ENCODE assay signal across 9 cellular contexts in genomic region chr3:124772081-124772831, GRCh38.
DNase-seq lines count a peak whose midpoint lies in the region; ATAC-seq, FAIRE-seq and TF ChIP-seq lines count a peak whose summit lies in the region.
"Had no signal": no experiment of that assay in that cellular context is flagged by ENCODE, and none has a peak within 500 bp of the region (broad histone marks: within the 10 kb centered on the region; RNA-seq: fewer than 3 reads in every experiment).

No MANE protein-coding gene starts in this region.

- TF ChIP-seq CTCF in astrocyte of the cerebellum (IDR thresholded peaks at IDR 0.05; ENCODE audit: low read depth, low read length, missing control alignments) (peak; percentile 3), GM13976 (IDR thresholded peaks at IDR 0.05; ENCODE audit: borderline replicate concordance, control extremely low read depth, extremely low read depth, insufficient read depth, missing control alignments) (no peak)

- peak overlapping the region; percentile 82 for H3K27ac ChIP-seq in substantia nigra (ENCODE audit: low read depth, low read length, poor library complexity, severe bottlenecking)

- in situ Hi-C loops in astrocyte of the cerebellum (cut with HindIII; ENCODE audit: low sequenced_read_pairs) = loop anchor here (25.0 kb wide), 2 partner anchors 665 to 790 kb away; no protein-coding TSS in a partner anchor
- in situ Hi-C loops in GM13976 (cut with MboI; ENCODE audit: low sequenced_read_pairs, unreplicated experiment) = loop anchor here (25.0 kb wide), 2 partner anchors 665 to 815 kb away; partner anchors contain the start of gene OSBPL11

- DNase-seq in NCI-H1105 (lab: John Stamatoyannopoulos, UW) (peak; percentile 78), astrocyte of the cerebellum (ENCODE audit: low read depth) (no peak), substantia nigra (lab: John Stamatoyannopoulos, UW) (peak in 43 of 49 donors; percentile 26 to 87 (median 63)), NCI-H128 (lab: John Stamatoyannopoulos, UW; ENCODE audit: unreplicated experiment) (no peak), UCSD-AML1 (lab: John Stamatoyannopoulos, UW; ENCODE audit: unreplicated experiment) (no peak), GM13976 (ENCODE audit: low spot score) (no peak)

- peak; percentile 99 for FAIRE-seq in islet of Langerhans (lab: Jason Lieb, UNC)

- ATAC-seq in GM21390 (IDR thresholded peaks at IDR 0.05; ENCODE audit: unreplicated experiment) = no peak
- ATAC-seq: HCT116 had no signal

- no peak overlapping the region for H3K4me3 ChIP-seq in astrocyte of the cerebellum (ENCODE audit: low read depth, low read length)

Comparison
In these comparisons a context has a peak if more than half of its experiments do, and no peak if none do; other contexts are left out.
1. DNase-seq: peak in NCI-H1105 (single experiment) and substantia nigra (43 of 49); none in astrocyte of the cerebellum (single experiment), NCI-H128 (single experiment), UCSD-AML1 (single experiment) and GM13976 (single experiment).